ENCODE assay signal across 1 cellular context in genomic region chr2:26238301-26238958, GRCh38.
A peak's percentile ranks its signal among the peaks of the same experiment; 100 is the strongest.
TF ChIP-seq lines count a peak whose summit lies in the region.

No MANE protein-coding gene starts in this region.

TF ChIP-seq in HepG2, 621 proteins besides CTCF, POLR2A, EP300 and RAD21 (continued from another document and continues in another):
- TF ChIP-seq POGK (CRISPR knock-in tag; conservative IDR thresholded peaks at IDR 0.05) (no peak), ZKSCAN5 (CRISPR knock-in tag; IDR thresholded peaks at IDR 0.05) (0 out of 2 replicates have a peak, but pooled peaks have one; percentile 45), MBD4 (IDR thresholded peaks at IDR 0.05; ENCODE audit: borderline replicate concordance, low read length) (no peak), IRX3 (CRISPR knock-in tag; IDR thresholded peaks at IDR 0.05; ENCODE audit: borderline replicate concordance, low read depth) (no peak), BHLHE40 (IDR thresholded peaks at IDR 0.05; ENCODE audit: low read length) (no peak), ZNF879 (CRISPR knock-in tag; IDR thresholded peaks at IDR 0.05) (no peak), ZNF597 (CRISPR knock-in tag; IDR thresholded peaks at IDR 0.05) (no peak), ZZZ3 (CRISPR knock-in tag; IDR thresholded peaks at IDR 0.05; ENCODE audit: borderline replicate concordance) (no peak), ZNF251 (CRISPR knock-in tag; IDR thresholded peaks at IDR 0.05) (no peak), ZFP36L2 (CRISPR knock-in tag; IDR thresholded peaks at IDR 0.05) (no peak), NBN (conservative IDR thresholded peaks at IDR 0.05) (no peak), YY1 (IDR thresholded peaks at IDR 0.05; ENCODE audit: insufficient read depth, insufficient replicate concordance, low read depth, low read length) (no peak), THAP7 (CRISPR knock-in tag; IDR thresholded peaks at IDR 0.05) (no peak), ZNF12 (CRISPR knock-in tag; IDR thresholded peaks at IDR 0.05) (no peak; the same call in 1 of the 2 replicates), CHD2 (IDR thresholded peaks at IDR 0.05; ENCODE audit: low read depth, low read length) (no peak), FOSL2 (CRISPR knock-in tag; IDR thresholded peaks at IDR 0.05) (no peak), ELF1 (CRISPR knock-in tag; IDR thresholded peaks at IDR 0.05) (no peak), SNAI1 (CRISPR knock-in tag; IDR thresholded peaks at IDR 0.05; ENCODE audit: borderline replicate concordance) (no peak), ZC3H4 (CRISPR knock-in tag; IDR thresholded peaks at IDR 0.05; ENCODE audit: borderline replicate concordance) (no peak), MEIS2 (CRISPR knock-in tag; IDR thresholded peaks at IDR 0.05) (no peak), GPN1 (CRISPR knock-in tag; IDR thresholded peaks at IDR 0.05; ENCODE audit: borderline replicate concordance) (no peak), KDM1A (CRISPR knock-in tag; IDR thresholded peaks at IDR 0.05) (no peak), ZNF232 (CRISPR knock-in tag; IDR thresholded peaks at IDR 0.05; ENCODE audit: borderline replicate concordance) (no peak), DPF2 (CRISPR knock-in tag; IDR thresholded peaks at IDR 0.05; ENCODE audit: borderline replicate concordance, low read depth) (no peak), ZNF572 (CRISPR knock-in tag; IDR thresholded peaks at IDR 0.05) (no peak), POLR2AphosphoS2 (IDR thresholded peaks at IDR 0.05; ENCODE audit: low read depth, low read length) (no peak), ZNF292 (CRISPR knock-in tag; IDR thresholded peaks at IDR 0.05; ENCODE audit: borderline replicate concordance, low read depth) (no peak), TBP (CRISPR knock-in tag; IDR thresholded peaks at IDR 0.05) (no peak), ZNF256 (CRISPR knock-in tag; conservative IDR thresholded peaks at IDR 0.05) (no peak), EHMT2 (IDR thresholded peaks at IDR 0.05; ENCODE audit: borderline replicate concordance, low read depth, low read length) (peak; percentile 31; the same call in 1 of the 2 replicates), KLF6 (CRISPR knock-in tag; IDR thresholded peaks at IDR 0.05) (no peak)
- TF ChIP-seq, protein P1, sequence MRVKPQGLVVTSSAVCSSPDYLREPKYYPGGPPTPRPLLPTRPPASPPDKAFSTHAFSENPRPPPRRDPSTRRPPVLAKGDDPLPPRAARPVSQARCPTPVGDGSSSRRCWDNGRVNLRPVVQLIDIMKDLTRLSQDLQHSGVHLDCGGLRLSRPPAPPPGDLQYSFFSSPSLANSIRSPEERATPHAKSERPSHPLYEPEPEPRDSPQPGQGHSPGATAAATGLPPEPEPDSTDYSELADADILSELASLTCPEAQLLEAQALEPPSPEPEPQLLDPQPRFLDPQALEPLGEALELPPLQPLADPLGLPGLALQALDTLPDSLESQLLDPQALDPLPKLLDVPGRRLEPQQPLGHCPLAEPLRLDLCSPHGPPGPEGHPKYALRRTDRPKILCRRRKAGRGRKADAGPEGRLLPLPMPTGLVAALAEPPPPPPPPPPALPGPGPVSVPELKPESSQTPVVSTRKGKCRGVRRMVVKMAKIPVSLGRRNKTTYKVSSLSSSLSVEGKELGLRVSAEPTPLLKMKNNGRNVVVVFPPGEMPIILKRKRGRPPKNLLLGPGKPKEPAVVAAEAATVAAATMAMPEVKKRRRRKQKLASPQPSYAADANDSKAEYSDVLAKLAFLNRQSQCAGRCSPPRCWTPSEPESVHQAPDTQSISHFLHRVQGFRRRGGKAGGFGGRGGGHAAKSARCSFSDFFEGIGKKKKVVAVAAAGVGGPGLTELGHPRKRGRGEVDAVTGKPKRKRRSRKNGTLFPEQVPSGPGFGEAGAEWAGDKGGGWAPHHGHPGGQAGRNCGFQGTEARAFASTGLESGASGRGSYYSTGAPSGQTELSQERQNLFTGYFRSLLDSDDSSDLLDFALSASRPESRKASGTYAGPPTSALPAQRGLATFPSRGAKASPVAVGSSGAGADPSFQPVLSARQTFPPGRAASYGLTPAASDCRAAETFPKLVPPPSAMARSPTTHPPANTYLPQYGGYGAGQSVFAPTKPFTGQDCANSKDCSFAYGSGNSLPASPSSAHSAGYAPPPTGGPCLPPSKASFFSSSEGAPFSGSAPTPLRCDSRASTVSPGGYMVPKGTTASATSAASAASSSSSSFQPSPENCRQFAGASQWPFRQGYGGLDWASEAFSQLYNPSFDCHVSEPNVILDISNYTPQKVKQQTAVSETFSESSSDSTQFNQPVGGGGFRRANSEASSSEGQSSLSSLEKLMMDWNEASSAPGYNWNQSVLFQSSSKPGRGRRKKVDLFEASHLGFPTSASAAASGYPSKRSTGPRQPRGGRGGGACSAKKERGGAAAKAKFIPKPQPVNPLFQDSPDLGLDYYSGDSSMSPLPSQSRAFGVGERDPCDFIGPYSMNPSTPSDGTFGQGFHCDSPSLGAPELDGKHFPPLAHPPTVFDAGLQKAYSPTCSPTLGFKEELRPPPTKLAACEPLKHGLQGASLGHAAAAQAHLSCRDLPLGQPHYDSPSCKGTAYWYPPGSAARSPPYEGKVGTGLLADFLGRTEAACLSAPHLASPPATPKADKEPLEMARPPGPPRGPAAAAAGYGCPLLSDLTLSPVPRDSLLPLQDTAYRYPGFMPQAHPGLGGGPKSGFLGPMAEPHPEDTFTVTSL (CRISPR knock-in tag; IDR thresholded peaks at IDR 0.05; ENCODE audit: borderline replicate concordance): peak; percentile 80; the same call in 1 of the 2 replicates
- TF ChIP-seq, protein P2, sequence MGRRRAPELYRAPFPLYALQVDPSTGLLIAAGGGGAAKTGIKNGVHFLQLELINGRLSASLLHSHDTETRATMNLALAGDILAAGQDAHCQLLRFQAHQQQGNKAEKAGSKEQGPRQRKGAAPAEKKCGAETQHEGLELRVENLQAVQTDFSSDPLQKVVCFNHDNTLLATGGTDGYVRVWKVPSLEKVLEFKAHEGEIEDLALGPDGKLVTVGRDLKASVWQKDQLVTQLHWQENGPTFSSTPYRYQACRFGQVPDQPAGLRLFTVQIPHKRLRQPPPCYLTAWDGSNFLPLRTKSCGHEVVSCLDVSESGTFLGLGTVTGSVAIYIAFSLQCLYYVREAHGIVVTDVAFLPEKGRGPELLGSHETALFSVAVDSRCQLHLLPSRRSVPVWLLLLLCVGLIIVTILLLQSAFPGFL (CRISPR knock-in tag; IDR thresholded peaks at IDR 0.05): no peak
- TF ChIP-seq, protein P3, sequence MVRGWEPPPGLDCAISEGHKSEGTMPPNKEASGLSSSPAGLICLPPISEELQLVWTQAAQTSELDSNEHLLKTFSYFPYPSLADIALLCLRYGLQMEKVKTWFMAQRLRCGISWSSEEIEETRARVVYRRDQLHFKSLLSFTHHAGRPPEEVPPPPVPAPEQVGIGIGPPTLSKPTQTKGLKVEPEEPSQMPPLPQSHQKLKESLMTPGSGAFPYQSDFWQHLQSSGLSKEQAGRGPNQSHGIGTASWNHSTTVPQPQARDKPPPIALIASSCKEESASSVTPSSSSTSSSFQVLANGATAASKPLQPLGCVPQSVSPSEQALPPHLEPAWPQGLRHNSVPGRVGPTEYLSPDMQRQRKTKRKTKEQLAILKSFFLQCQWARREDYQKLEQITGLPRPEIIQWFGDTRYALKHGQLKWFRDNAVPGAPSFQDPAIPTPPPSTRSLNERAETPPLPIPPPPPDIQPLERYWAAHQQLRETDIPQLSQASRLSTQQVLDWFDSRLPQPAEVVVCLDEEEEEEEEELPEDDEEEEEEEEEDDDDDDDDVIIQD (CRISPR knock-in tag; IDR thresholded peaks at IDR 0.05; ENCODE audit: low read depth): no peak
- TF ChIP-seq, protein P4, sequence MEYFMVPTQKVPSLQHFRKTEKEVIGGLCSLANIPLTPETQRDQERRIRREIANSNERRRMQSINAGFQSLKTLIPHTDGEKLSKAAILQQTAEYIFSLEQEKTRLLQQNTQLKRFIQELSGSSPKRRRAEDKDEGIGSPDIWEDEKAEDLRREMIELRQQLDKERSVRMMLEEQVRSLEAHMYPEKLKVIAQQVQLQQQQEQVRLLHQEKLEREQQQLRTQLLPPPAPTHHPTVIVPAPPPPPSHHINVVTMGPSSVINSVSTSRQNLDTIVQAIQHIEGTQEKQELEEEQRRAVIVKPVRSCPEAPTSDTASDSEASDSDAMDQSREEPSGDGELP (IDR thresholded peaks at IDR 0.05; ENCODE audit: borderline replicate concordance, low read depth): no peak
- TF ChIP-seq, protein P5, sequence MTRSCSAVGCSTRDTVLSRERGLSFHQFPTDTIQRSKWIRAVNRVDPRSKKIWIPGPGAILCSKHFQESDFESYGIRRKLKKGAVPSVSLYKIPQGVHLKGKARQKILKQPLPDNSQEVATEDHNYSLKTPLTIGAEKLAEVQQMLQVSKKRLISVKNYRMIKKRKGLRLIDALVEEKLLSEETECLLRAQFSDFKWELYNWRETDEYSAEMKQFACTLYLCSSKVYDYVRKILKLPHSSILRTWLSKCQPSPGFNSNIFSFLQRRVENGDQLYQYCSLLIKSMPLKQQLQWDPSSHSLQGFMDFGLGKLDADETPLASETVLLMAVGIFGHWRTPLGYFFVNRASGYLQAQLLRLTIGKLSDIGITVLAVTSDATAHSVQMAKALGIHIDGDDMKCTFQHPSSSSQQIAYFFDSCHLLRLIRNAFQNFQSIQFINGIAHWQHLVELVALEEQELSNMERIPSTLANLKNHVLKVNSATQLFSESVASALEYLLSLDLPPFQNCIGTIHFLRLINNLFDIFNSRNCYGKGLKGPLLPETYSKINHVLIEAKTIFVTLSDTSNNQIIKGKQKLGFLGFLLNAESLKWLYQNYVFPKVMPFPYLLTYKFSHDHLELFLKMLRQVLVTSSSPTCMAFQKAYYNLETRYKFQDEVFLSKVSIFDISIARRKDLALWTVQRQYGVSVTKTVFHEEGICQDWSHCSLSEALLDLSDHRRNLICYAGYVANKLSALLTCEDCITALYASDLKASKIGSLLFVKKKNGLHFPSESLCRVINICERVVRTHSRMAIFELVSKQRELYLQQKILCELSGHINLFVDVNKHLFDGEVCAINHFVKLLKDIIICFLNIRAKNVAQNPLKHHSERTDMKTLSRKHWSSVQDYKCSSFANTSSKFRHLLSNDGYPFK (CRISPR knock-in tag; IDR thresholded peaks at IDR 0.05; ENCODE audit: borderline replicate concordance): no peak
- TF ChIP-seq, protein P6, sequence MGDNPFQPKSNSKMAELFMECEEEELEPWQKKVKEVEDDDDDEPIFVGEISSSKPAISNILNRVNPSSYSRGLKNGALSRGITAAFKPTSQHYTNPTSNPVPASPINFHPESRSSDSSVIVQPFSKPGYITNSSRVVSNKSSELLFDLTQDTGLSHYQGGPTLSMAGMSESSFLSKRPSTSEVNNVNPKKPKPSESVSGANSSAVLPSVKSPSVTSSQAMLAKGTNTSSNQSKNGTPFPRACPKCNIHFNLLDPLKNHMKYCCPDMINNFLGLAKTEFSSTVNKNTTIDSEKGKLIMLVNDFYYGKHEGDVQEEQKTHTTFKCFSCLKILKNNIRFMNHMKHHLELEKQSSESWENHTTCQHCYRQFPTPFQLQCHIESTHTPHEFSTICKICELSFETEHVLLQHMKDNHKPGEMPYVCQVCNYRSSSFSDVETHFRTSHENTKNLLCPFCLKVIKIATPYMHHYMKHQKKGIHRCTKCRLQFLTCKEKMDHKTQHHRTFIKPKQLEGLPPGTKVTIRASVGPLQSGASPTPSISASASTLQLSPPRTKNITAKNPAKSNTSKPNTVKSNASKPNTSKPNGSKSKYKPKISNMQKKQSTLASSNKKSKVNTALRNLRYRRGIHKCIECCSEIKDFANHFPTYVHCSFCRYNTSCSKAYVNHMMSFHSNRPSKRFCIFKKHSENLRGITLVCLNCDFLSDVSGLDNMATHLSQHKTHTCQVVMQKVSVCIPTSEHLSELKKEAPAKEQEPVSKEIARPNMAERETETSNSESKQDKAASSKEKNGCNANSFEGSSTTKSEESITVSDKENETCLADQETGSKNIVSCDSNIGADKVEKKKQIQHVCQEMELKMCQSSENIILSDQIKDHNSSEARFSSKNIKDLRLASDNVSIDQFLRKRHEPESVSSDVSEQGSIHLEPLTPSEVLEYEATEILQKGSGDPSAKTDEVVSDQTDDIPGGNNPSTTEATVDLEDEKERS (CRISPR knock-in tag; IDR thresholded peaks at IDR 0.05): no peak
- TF ChIP-seq, protein P7, sequence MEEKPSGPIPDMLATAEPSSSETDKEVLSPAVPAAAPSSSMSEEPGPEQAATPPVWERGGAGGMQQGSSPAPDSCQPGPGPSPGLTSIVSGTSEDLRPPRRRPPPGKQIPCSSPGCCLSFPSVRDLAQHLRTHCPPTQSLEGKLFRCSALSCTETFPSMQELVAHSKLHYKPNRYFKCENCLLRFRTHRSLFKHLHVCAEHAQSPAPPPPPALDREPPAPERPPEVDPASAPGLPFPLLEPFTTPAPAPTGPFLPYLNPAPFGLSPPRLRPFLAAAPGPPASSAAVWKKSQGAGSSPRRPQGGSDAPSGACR (CRISPR knock-in tag; IDR thresholded peaks at IDR 0.05): peak; percentile 54; the same call in 1 of the 2 replicates
- TF ChIP-seq, protein P8, sequence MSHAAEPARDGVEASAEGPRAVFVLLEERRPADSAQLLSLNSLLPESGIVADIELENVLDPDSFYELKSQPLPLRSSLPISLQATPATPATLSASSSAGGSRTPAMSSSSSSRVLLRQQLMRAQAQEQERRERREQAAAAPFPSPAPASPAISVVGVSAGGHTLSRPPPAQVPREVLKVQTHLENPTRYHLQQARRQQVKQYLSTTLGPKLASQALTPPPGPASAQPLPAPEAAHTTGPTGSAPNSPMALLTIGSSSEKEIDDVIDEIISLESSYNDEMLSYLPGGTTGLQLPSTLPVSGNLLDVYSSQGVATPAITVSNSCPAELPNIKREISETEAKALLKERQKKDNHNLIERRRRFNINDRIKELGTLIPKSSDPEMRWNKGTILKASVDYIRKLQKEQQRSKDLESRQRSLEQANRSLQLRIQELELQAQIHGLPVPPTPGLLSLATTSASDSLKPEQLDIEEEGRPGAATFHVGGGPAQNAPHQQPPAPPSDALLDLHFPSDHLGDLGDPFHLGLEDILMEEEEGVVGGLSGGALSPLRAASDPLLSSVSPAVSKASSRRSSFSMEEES (CRISPR knock-in tag; IDR thresholded peaks at IDR 0.05): peak; percentile 29; the same call in 1 of the 2 replicates
